9 cellular contexts compared by ENCODE assay signal in genomic region chr7:127107601-127108007, GRCh38.
DNase-seq lines count a peak whose midpoint lies in the region; ATAC-seq and TF ChIP-seq lines count a peak whose summit lies in the region.
"Had no signal": no experiment of that assay in that cellular context is flagged by ENCODE, and none has a peak within 500 bp of the region (broad histone marks: within the 10 kb centered on the region; RNA-seq: fewer than 3 reads in every experiment).

No MANE protein-coding gene starts in this region.

- in situ Hi-C loops in T47D (cut with HindIII; ENCODE audit: low pct_unique_long_range_greater_than_20kb, low sequenced_read_pairs): no loop called here

- H3K79me2 ChIP-seq in DND-41 (ENCODE audit: insufficient read depth, low read length): no peaks in the 10 kb centered on the region

- DNase-seq in DND-41: peak; percentile 58
- DNase-seq in OCI-M1 (lab: John Stamatoyannopoulos, UW): peak; percentile 60
- DNase-seq in T47D (ENCODE audit: low read depth in 1 of 2, low spot score in 1 of 2): peak; percentile 25 to 75
- DNase-seq in right lobe of liver: peak in 1 of 3 donors; percentile 50
- DNase-seq in cerebellar nuclear complex (lab: John Stamatoyannopoulos, UW): no peak
- no peak for DNase-seq in NCI-H2081 treated with DMSO at 0.1 percent for 48 hours (lab: John Stamatoyannopoulos, UW)
- DNase-seq: activated B cell treated with CpG ODN at 0.5 μM for 24 hours had no signal

- no peaks in the 10 kb centered on the region for H3K4me1 ChIP-seq in DND-41 (ENCODE audit: insufficient read depth, low read length)
- no peaks in the 10 kb centered on the region for H3K4me1 ChIP-seq in right lobe of liver

- no peak for TF ChIP-seq POLR2A in right lobe of liver (IDR thresholded peaks at IDR 0.05)

- no peak overlapping the region for H3K27ac ChIP-seq in DND-41 (ENCODE audit: low read length)
- H3K27ac ChIP-seq in right lobe of liver: no peak overlapping the region

- intact Hi-C loops in right lobe of liver (cut with DNase I): no loop called here

- peak; percentile 65 for TF ChIP-seq CTCF in DND-41 (IDR thresholded peaks at IDR 0.05; ENCODE audit: borderline replicate concordance, extremely low read depth, low read length, poor library complexity, severe bottlenecking)
- TF ChIP-seq CTCF in right lobe of liver (IDR thresholded peaks at IDR 0.05): peak; percentile 41 to 55 (median 45)

- ATAC-seq in DND-41 (ENCODE audit: insufficient read depth, low read depth): peak; percentile 86
- peak; percentile 91 for ATAC-seq in GM19351 (IDR thresholded peaks at IDR 0.05; ENCODE audit: unreplicated experiment)
- ATAC-seq in HG03135 (IDR thresholded peaks at IDR 0.05; ENCODE audit: unreplicated experiment): peak; percentile 87
- peak; percentile 82 to 96 (median 90) for ATAC-seq in right lobe of liver

- H3K4me2 ChIP-seq in DND-41 (ENCODE audit: insufficient read depth, low read length): no peak overlapping the region

- H3K4me3 ChIP-seq in DND-41 (ENCODE audit: low read depth in 1 of 2, low read length in 2 of 2) (no peak overlapping the region), right lobe of liver (no peak overlapping the region)

- H3K9me3 ChIP-seq in DND-41 (ENCODE audit: insufficient read depth, low read length, severe bottlenecking) (no peaks in the 10 kb centered on the region), right lobe of liver (no peaks in the 10 kb centered on the region)

- H3K36me3 ChIP-seq in DND-41 (ENCODE audit: insufficient read depth, low read length) (no peaks in the 10 kb centered on the region), right lobe of liver (no peaks in the 10 kb centered on the region)

- H4K20me1 ChIP-seq in DND-41 (ENCODE audit: insufficient read depth, low read length): no peaks in the 10 kb centered on the region

- H3K27me3 ChIP-seq in DND-41 (ENCODE audit: insufficient read depth, low read length, poor library complexity): no peaks in the 10 kb centered on the region
- H3K27me3 ChIP-seq in right lobe of liver: no peaks in the 10 kb centered on the region

- 8% methylated on average over 3 of the region's 5 CpGs for WGBS in right lobe of liver (ENCODE audit: insufficient coverage, low coverage, low lambda C conversion rate, missing lambda C conversion rate)

- no peak overlapping the region for H3K9ac ChIP-seq in DND-41 (ENCODE audit: low read depth, low read length)

- H2AFZ ChIP-seq in DND-41 (ENCODE audit: low read depth, low read length): no peak overlapping the region

Comparison
In these comparisons a context has a peak if more than half of its experiments do, and no peak if none do; other contexts are left out.
1. DNase-seq: peak in DND-41 (single experiment), OCI-M1 (single experiment) and T47D (2 of 2); none in cerebellar nuclear complex (0 of 2) and NCI-H2081 treated with DMSO at 0.1 percent for 48 hours (single experiment).
2. Peak in every context shown above with its lines, with median percentiles within 50 percentile points of each other: ATAC-seq.